Comparison of ENCODE assay signal across 22 cellular contexts in genomic region chr4:82680834-82681233, GRCh38.
"Had no signal": no experiment of that assay in that cellular context is flagged by ENCODE, and none has a peak within 500 bp of the region (broad histone marks: within the 10 kb centered on the region; RNA-seq: fewer than 3 reads in every experiment).

No MANE protein-coding gene starts in this region.

- H3K4me3 Mint-ChIP-seq: activated CD4-positive, alpha-beta memory T cell treated with anti-CD3 and anti-CD28 coated beads, Interleukin-2, amount 10 ng/mL, durations not matched to agents 7 days and 5 days; activated T-cell treated with anti-CD3 and anti-CD28 coated beads, Interleukin-2, amount 50 U/mL, for 4 hours; nephron; WTC11 had no signal

- DNase-seq: activated CD4-positive, alpha-beta memory T cell treated with anti-CD3 and anti-CD28 coated beads, Interleukin-2, amount 10 ng/mL, durations not matched to agents 7 days and 5 days; activated CD4-positive, alpha-beta T cell treated with anti-CD3 and anti-CD28 coated beads for 4 hours; activated effector memory CD4-positive, alpha-beta T cell treated with Interleukin-2 at 50 U/mL for 16 hours; activated T-cell treated with anti-CD3 and anti-CD28 coated beads, Interleukin-2, amount 50 U/mL, for 4 hours; amniotic stem cell; body of pancreas; caudate nucleus; colonic mucosa; effector CD4-positive, alpha-beta T cell; left ventricle myocardium inferior; mesendoderm; pancreas; spleen; stomach; testis; upper lobe of right lung had no signal

- H3K9me3 Mint-ChIP-seq: activated CD4-positive, alpha-beta memory T cell treated with anti-CD3 and anti-CD28 coated beads, Interleukin-2, amount 10 ng/mL, durations not matched to agents 7 days and 5 days; activated naive CD4-positive, alpha-beta T cell treated with anti-CD3 and anti-CD28 coated beads, Interleukin-2, amount 50 U/mL, for 72 hours; activated T-cell treated with anti-CD3 and anti-CD28 coated beads, Interleukin-2, amount 50 U/mL, for 4 hours; nephron; WTC11 had no signal

- H3K36me3 Mint-ChIP-seq: activated naive CD4-positive, alpha-beta T cell treated with anti-CD3 and anti-CD28 coated beads, Interleukin-2, amount 50 U/mL, for 72 hours; WTC11 had no signal

- H3K4me1 ChIP-seq: body of pancreas, colonic mucosa, esophagus muscularis mucosa, left ventricle myocardium inferior, pancreas, spleen, stomach, testis, upper lobe of right lung had no signal

- H3K27ac ChIP-seq: body of pancreas, colonic mucosa, esophagus muscularis mucosa, hepatocyte, left ventricle myocardium inferior, pancreas, spleen, stomach, testis, upper lobe of right lung had no signal

- H2AFZ ChIP-seq: hepatocyte had no signal

- ATAC-seq: activated naive CD4-positive, alpha-beta T cell treated with anti-CD3 and anti-CD28 coated beads, Interleukin-2, amount 50 U/mL, for 72 hours; activated T-cell treated with anti-CD3 and anti-CD28 coated beads, Interleukin-2, amount 50 U/mL, for 4 hours; body of pancreas; pancreas; sciatic nerve; upper lobe of right lung; WTC11 had no signal

- H3K27ac Mint-ChIP-seq: activated CD4-positive, alpha-beta memory T cell treated with anti-CD3 and anti-CD28 coated beads, Interleukin-2, amount 10 ng/mL, durations not matched to agents 7 days and 5 days; activated naive CD4-positive, alpha-beta T cell treated with anti-CD3 and anti-CD28 coated beads, Interleukin-2, amount 50 U/mL, for 72 hours; nephron; WTC11 had no signal

- H3K4me3 ChIP-seq: body of pancreas, colonic mucosa, esophagus muscularis mucosa, hepatocyte, left ventricle myocardium inferior, pancreas, spleen, stomach, testis, upper lobe of right lung had no signal

- H3K79me2 ChIP-seq: hepatocyte had no signal

- H3K9me3 ChIP-seq: body of pancreas, colonic mucosa, esophagus muscularis mucosa, left ventricle myocardium inferior, pancreas, spleen, stomach, testis, upper lobe of right lung had no signal

- H3K27me3 ChIP-seq: body of pancreas, colonic mucosa, esophagus muscularis mucosa, hepatocyte, pancreas, spleen, stomach, testis, upper lobe of right lung had no signal

- H3K4me2 ChIP-seq: hepatocyte had no signal

- H3K4me1 Mint-ChIP-seq: activated CD4-positive, alpha-beta memory T cell treated with anti-CD3 and anti-CD28 coated beads, Interleukin-2, amount 10 ng/mL, durations not matched to agents 7 days and 5 days; nephron had no signal

- H3K36me3 ChIP-seq: colonic mucosa, pancreas, spleen, upper lobe of right lung had no signal
